ENCODE assay signal across 8 cellular contexts in the genomic region with DNA sequence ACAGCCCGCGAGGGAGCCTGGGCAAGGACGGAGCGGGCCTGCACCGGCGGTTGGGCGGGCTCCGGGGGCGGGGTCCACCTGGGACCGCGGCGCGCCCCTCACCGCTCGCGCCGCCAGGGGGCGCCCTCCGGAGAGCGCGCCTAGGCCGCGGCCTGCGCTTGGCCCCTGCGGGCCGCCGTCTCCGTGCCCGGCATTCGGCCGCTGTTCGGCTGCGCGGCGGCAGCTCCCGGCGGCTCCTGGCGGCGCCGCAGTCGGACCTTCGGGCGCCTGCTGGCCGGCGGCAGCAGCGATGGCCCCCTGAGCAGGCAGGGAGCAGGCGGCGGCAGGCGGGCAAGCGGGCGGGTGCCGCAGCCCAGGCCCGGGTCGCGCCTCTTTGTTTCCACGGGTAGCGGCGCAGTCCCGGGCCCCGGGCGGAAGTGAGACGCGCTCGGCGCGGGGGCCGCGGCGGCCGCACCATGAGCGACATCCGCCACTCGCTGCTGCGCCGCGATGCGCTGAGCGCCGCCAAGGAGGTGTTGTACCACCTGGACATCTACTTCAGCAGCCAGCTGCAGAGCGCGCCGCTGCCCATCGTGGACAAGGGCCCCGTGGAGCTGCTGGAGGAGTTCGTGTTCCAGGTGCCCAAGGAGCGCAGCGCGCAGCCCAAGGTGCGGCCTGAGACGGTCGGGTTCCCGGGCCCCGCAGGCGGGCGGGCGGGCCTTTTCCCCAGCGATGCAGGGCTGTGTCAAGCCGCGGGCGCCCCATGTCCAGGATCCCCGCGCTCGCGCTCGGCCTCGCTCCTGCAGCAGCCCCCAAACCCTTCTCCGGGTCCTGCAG. TPM values are rescaled to one million over a fixed set of nuclear protein-coding genes. Genes with fewer than 3 reads are reported as not detected.
DNase-seq lines count a peak whose midpoint lies in the region; ATAC-seq, FAIRE-seq and TF ChIP-seq lines count a peak whose summit lies in the region.

INTS15 (plus strand) TSS at position 193 of the 816 bp plus-strand sequence; CDS start at position 456, 263 bp downstream.

- H3K4me3 ChIP-seq in A549 (peak within 1 kb of the TSS; percentile 77), WERI-Rb-1 (ENCODE audit: low read depth, low read length) (peak within 1 kb of the TSS; percentile 94), mammary epithelial cell (replicated peaks in 1 of 3; ENCODE audit: insufficient read depth in 1 of 3, low read depth in 2 of 3, low read length in 3 of 3) (peak within 1 kb of the TSS; percentile 92 to 100 (median 97))

- peaks cover 73% of the 10 kb centered on the region for H3K36me3 ChIP-seq in WERI-Rb-1
- H3K36me3 ChIP-seq in mammary epithelial cell (ENCODE audit: insufficient read depth, low read length), result peaks cover 5% of the 10 kb centered on the region

- dilution Hi-C loops in mammary epithelial cell (cut with HindIII; ENCODE audit: low sequenced_read_pairs), result no loop called here

- H3K79me2 ChIP-seq in mammary epithelial cell (ENCODE audit: insufficient read depth, low read length), result peaks cover 19% of the 10 kb centered on the region

- H3K9me3 ChIP-seq in A549 (no peaks in the 10 kb centered on the region), WERI-Rb-1 (ENCODE audit: severe bottlenecking) (no peaks in the 10 kb centered on the region), mammary epithelial cell (replicated peaks; ENCODE audit: insufficient read depth, low read length) (no peaks in the 10 kb centered on the region)

- no peaks in the 10 kb centered on the region for H4K20me1 ChIP-seq in mammary epithelial cell (ENCODE audit: insufficient read depth, low read length)

- H3K27ac ChIP-seq in A549, result peak within 1 kb of the TSS; percentile 89 to 92
- H3K27ac ChIP-seq in WERI-Rb-1, result peak within 1 kb of the TSS; percentile 89
- peak within 1 kb of the TSS; percentile 48 for H3K27ac ChIP-seq in mammary epithelial cell (ENCODE audit: insufficient read depth, low read depth, low read length)

- 0% methylated on average over 1 of the region's 107 CpGs for WGBS in A549 (ENCODE audit: missing lambda C conversion rate)
- WGBS in mammary epithelial cell (ENCODE audit: low coverage, missing lambda C conversion rate), result under 1% methylated on average over 18 of the region's 107 CpGs

- no peaks in the 10 kb centered on the region for H3K27me3 ChIP-seq in WERI-Rb-1 (ENCODE audit: insufficient read depth, low read depth, severe bottlenecking)
- no peaks in the 10 kb centered on the region for H3K27me3 ChIP-seq in mammary epithelial cell (ENCODE audit: insufficient read depth, low read length)

- POLR2A ChIA-PET in A549 (lab: Yijun Ruan, JAX), result interaction anchor here (1.0 to 2.0 kb wide), 5 partner anchors 10 to 341 kb away, joined by 3 to 15 read pairs (median 7); partner anchors contain the start of gene ZDHHC4

- peak within 1 kb of the TSS; percentile 78 for H3K9ac ChIP-seq in mammary epithelial cell (ENCODE audit: insufficient read depth, low read length)

- in situ Hi-C loops in mammary epithelial cell (cut with MboI; ENCODE audit: low sequenced_read_pairs in 2 of 2), result loop anchor here in 1 of 2 donors (25.0 kb wide), 1 partner anchor 272 kb away; no protein-coding TSS in a partner anchor

- TF ChIP-seq CTCF in A549 (IDR thresholded peaks at IDR 0.05), result peak; percentile 93
- peak; percentile 77 for TF ChIP-seq CTCF in WERI-Rb-1 (IDR thresholded peaks at IDR 0.05; ENCODE audit: low read depth, low read length)
- TF ChIP-seq CTCF in mammary epithelial cell (conservative IDR thresholded peaks at IDR 0.05 in 1 of 2, IDR thresholded peaks at IDR 0.05 in 1 of 2; ENCODE audit: extremely low read depth in 1 of 2, insufficient read depth in 1 of 2, low read depth in 1 of 2, low read length in 2 of 2), result peak; percentile 49 to 52

- intact Hi-C loops in mammary epithelial cell (cut with micrococcal nuclease), result loop anchor here (1.0 kb wide), 1 partner anchor 267 kb away; no protein-coding TSS in a partner anchor

- no peak; a peak in 2 of 5 replicates for TF ChIP-seq RAD21 in A549 (conservative IDR thresholded peaks at IDR 0.05 in 1 of 2, IDR thresholded peaks at IDR 0.05 in 1 of 2)

- ATAC-seq in A549 (peak; percentile 90 to 92), HG02973 (IDR thresholded peaks at IDR 0.05; ENCODE audit: unreplicated experiment) (peak; percentile 76)

- TF ChIP-seq EP300 in A549 (IDR thresholded peaks at IDR 0.05), result no peak

- FAIRE-seq in A549 (lab: Jason Lieb, UNC), result no peak
- peak; percentile 76 for FAIRE-seq in GM18507 (lab: Jason Lieb, UNC)

- peak; percentile 65 to 82 for DNase-seq in A549 (ENCODE audit: low read depth in 1 of 2, low spot score in 1 of 2)
- DNase-seq in GM18507 (ENCODE audit: extremely low spot score, insufficient read length, low read depth), result peak; percentile 80
- peak; percentile 27 for DNase-seq in NCI-H2107 treated with DMSO at 0.1 percent for 48 hours (lab: John Stamatoyannopoulos, UW; ENCODE audit: unreplicated experiment)
- peak; percentile 74 for DNase-seq in WERI-Rb-1
- peak; percentile 75 for DNase-seq in mammary epithelial cell
- DNase-seq in inferior parietal cortex (ENCODE audit: extremely low spot score), result peak; percentile 71
- peak; percentile 61 to 70 for DNase-seq in stimulated activated CD4-positive, alpha-beta T cell treated with anti-CD3 and anti-CD28 coated beads, Interleukin-12 subunit alpha, Interleukin-12 subunit beta, amount 100 ng/mL, for 24 hours (ENCODE audit: low read depth in 2 of 2)

- peak; percentile 75 for TF ChIP-seq POLR2A in A549 (IDR thresholded peaks at IDR 0.05; ENCODE audit: low read length)

- BruUV-seq in mammary epithelial cell (replicated peaks; lab: Mats Ljungman, UMichigan), result no TSS peak

- H2AFZ ChIP-seq in mammary epithelial cell (ENCODE audit: low read depth, low read length), result peak within 1 kb of the TSS; percentile 92

- CTCF ChIA-PET in A549 (lab: Yijun Ruan, JAX) (interaction anchor here (0.6 to 4.7 kb wide), 30 partner anchors 9 to 338 kb away, joined by 3 to 58 read pairs (median 5); partner anchors contain the start of genes ZDHHC4 and ZNF12), mammary epithelial cell (lab: Charles Lee; ENCODE audit: low non-redundant PET) (no interaction called here)

- H3K4me2 ChIP-seq in A549 (peak within 1 kb of the TSS; percentile 90), mammary epithelial cell (ENCODE audit: insufficient read depth, low read depth, low read length) (peak within 1 kb of the TSS; percentile 97)

- H3K4me1 ChIP-seq in A549, result peaks cover 11% of the 10 kb centered on the region
- peaks cover 9% of the 10 kb centered on the region for H3K4me1 ChIP-seq in mammary epithelial cell (ENCODE audit: insufficient read depth, low read length)

TF ChIP-seq in A549, 52 proteins besides CTCF, POLR2A, EP300 and RAD21:
- TF ChIP-seq FOSB (CRISPR knock-in tag; IDR thresholded peaks at IDR 0.05) (no peak), JUN (IDR thresholded peaks at IDR 0.05) (peak; percentile 83 to 98), HOXB5 (CRISPR knock-in tag; IDR thresholded peaks at IDR 0.05) (no peak), PHF8 (IDR thresholded peaks at IDR 0.05; ENCODE audit: borderline replicate concordance, low read depth) (peak; percentile 81), SMC3 (IDR thresholded peaks at IDR 0.05) (peak; percentile 77), FOSL2 (IDR thresholded peaks at IDR 0.05) (no peak), FOSL2 (CRISPR knock-in tag; IDR thresholded peaks at IDR 0.05) (0 out of 2 replicates have a peak, but pooled peaks have one; percentile 7)
- TF ChIP-seq, protein P1, sequence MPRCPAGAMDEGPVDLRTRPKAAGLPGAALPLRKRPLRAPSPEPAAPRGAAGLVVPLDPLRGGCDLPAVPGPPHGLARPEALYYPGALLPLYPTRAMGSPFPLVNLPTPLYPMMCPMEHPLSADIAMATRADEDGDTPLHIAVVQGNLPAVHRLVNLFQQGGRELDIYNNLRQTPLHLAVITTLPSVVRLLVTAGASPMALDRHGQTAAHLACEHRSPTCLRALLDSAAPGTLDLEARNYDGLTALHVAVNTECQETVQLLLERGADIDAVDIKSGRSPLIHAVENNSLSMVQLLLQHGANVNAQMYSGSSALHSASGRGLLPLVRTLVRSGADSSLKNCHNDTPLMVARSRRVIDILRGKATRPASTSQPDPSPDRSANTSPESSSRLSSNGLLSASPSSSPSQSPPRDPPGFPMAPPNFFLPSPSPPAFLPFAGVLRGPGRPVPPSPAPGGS (IDR thresholded peaks at IDR 0.05), result peak; percentile 95
- TF ChIP-seq, protein P2, sequence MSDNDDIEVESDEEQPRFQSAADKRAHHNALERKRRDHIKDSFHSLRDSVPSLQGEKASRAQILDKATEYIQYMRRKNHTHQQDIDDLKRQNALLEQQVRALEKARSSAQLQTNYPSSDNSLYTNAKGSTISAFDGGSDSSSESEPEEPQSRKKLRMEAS (IDR thresholded peaks at IDR 0.05), result peak; percentile 59; the same call in 1 of the 2 replicates
TF ChIP-seq in A549: peak in this region for 6.

RNA-seq across cellular contexts. Expression of gene INTS15, which starts in this region (rescaled TPM):
- polyA plus RNA-seq in A549 (2011; rRNA removed) (23.4 and 26.1 TPM in 2 replicates), A549 (2017; fragmentation: RNase III; extraction: RNeasy Plus Mini Kit Qiagen cat#74134 plus additional on column Dnase treatment) (13.6 to 14.7 TPM (median 14.5 TPM) in 3 replicates), mammary epithelial cell (17.3 TPM)
- polyA plus RNA-seq in A549 (2012; cell fraction: cytosol; rRNA removed), result 23.7 and 24.5 TPM in 2 replicates
- polyA plus RNA-seq in A549 (2012; cell fraction: nucleus; rRNA removed), result 26.2 and 31.6 TPM in 2 replicates
- 21.3 and 23.8 TPM in 2 replicates for polyA minus RNA-seq in A549 (2011; rRNA and poly(A)+ RNA removed)
- total RNA-seq in mammary epithelial cell, result 10 to 100 TPM; 12.5 to 21.1 TPM
- polyA minus RNA-seq in mammary epithelial cell, result 28.5 TPM

Comparison
In these comparisons a context has a peak if more than half of its experiments do, and no peak if none do; other contexts are left out.
1. Peak in every context shown above with its lines: DNase-seq, ATAC-seq, H3K4me3 ChIP-seq and H3K27ac ChIP-seq.
2. DNase-seq: peak in every context shown above with its lines; median percentile 80 in GM18507; 75 in mammary epithelial cell; 74 in WERI-Rb-1; 74 in A549; 71 in inferior parietal cortex; 66 in stimulated activated CD4-positive, alpha-beta T cell treated with anti-CD3 and anti-CD28 coated beads, Interleukin-12 subunit alpha, Interleukin-12 subunit beta, amount 100 ng/mL, for 24 hours; 27 in NCI-H2107 treated with DMSO at 0.1 percent for 48 hours.